14 cellular contexts compared by ENCODE assay signal in the genomic region with DNA sequence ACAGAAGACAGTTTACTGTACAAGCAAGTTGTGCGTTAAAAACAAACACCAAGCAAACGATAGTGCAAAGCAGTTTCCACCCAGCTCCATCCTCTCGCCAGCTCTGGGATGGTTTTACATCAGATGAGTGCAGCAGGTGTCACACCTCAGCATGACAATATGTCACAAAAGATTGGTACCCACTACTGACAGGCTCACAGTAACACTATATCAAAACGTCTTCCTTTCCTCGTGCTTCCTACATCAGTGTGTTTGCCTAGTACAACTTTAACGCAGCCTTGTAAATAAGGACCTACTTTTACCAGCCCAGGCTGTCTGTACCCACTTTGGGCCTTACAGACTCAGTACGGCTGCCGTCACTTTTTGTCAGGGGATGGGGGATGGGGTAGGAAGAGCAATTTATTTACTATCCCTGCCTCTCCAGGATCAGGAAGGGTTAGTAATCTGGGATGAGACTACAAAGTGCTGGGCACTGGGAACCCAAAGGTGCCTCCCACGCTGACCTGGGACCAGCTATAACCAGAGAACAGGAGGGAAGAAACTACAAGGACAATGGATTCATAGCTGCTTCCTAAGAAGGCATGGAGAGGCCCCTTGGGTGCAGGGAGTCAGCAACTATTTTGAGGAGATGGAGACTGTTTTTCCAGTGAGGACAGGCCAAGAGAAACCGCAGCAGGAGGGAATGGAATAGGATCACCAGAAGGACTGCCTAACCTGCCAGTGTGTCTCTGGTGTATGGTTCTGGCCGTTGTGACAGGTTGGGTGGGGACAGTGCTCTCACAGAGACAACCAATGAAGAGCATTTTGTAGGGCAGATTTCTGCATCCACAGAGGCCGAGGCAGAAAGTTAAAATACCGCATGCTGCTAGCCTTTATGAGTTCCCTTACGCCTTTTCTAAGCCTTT. TPM values are rescaled to one million over a fixed set of nuclear protein-coding genes. Genes with fewer than 3 reads are reported as not detected.
DNase-seq lines count a peak whose midpoint lies in the region; ATAC-seq, FAIRE-seq and TF ChIP-seq lines count a peak whose summit lies in the region.
"Had no signal": no experiment of that assay in that cellular context is flagged by ENCODE, and none has a peak within 500 bp of the region (broad histone marks: within the 10 kb centered on the region; RNA-seq: fewer than 3 reads in every experiment).

No MANE protein-coding gene starts in this region.

- no peak overlapping the region for H3K9ac ChIP-seq in K562 (ENCODE audit: insufficient read depth in 1 of 2, low read depth in 2 of 2, low read length in 2 of 2)

- BruUV-seq in K562 (replicated peaks; lab: Mats Ljungman, UMichigan): no TSS peak

- H3K9me1 ChIP-seq in K562 (ENCODE audit: control insufficient read depth, insufficient read depth, low read length): no peaks in the 10 kb centered on the region

- POLR2A ChIA-PET in K562 (lab: Yijun Ruan, JAX): interaction anchor here (0.9 to 1.1 kb wide), 2 partner anchors 15 to 20 kb away, joined by 3 read pairs; no protein-coding TSS in a partner anchor

- TF ChIP-seq CTCF in K562 (IDR thresholded peaks at IDR 0.05 in 2 of 3, conservative IDR thresholded peaks at IDR 0.05 in 1 of 3; ENCODE audit: insufficient read depth in 2 of 3, low read depth in 1 of 3, low read length in 3 of 3): no peak

- peak; percentile 42 for FAIRE-seq in K562 (lab: Jason Lieb, UNC)

- WGBS in K562 (ENCODE audit: insufficient coverage, low coverage, missing lambda C conversion rate): 2% methylated on average over 14 of the region's 14 CpGs

- H3K27me3 ChIP-seq in K562 (ENCODE audit: control insufficient read depth in 2 of 2, insufficient read depth in 2 of 2, low read length in 2 of 2): peaks cover 43 to 90% of the 10 kb centered on the region in 2 experiments; a peak in 4 of 5 replicates
- H3K27me3 ChIP-seq: vagina had no signal

- intact Hi-C loops in K562 (cut with micrococcal nuclease): loop anchor here (2.0 kb wide), 1 partner anchor 51 kb away; no protein-coding TSS in a partner anchor

- H3K27ac Mint-ChIP-seq in T-helper 17 cell: peak overlapping the region; percentile 90
- H3K27ac Mint-ChIP-seq in stimulated activated memory B cell treated with anti-CD40 and anti-IgM and Interleukin-4, amounts not matched to agents 10 μg/mL and 1 μg/mL and 100 μg/mL, for 72 hours: peak overlapping the region; percentile 75

- H3K9me3 Mint-ChIP-seq in stimulated activated memory B cell treated with anti-CD40 and anti-IgM and Interleukin-4, amounts not matched to agents 10 μg/mL and 1 μg/mL and 100 μg/mL, for 72 hours: no peaks in the 10 kb centered on the region
- H3K9me3 Mint-ChIP-seq: neural crest cell had no signal

- H3K4me3 Mint-ChIP-seq in T-helper 17 cell: peak overlapping the region; percentile 73
- H3K4me3 Mint-ChIP-seq in stimulated activated memory B cell treated with anti-CD40 and anti-IgM and Interleukin-4, amounts not matched to agents 10 μg/mL and 1 μg/mL and 100 μg/mL, for 72 hours: peak overlapping the region; percentile 3
- H3K4me3 Mint-ChIP-seq: neural crest cell had no signal

- peaks cover 35% of the 10 kb centered on the region for H3K4me1 Mint-ChIP-seq in T-helper 17 cell
- peaks cover 63% of the 10 kb centered on the region for H3K4me1 Mint-ChIP-seq in stimulated activated memory B cell treated with anti-CD40 and anti-IgM and Interleukin-4, amounts not matched to agents 10 μg/mL and 1 μg/mL and 100 μg/mL, for 72 hours
- H3K4me1 Mint-ChIP-seq: neural crest cell had no signal

- ATAC-seq in T-helper 17 cell (peak; percentile 12), K562 (no peak), GM18505 (IDR thresholded peaks at IDR 0.05; ENCODE audit: unreplicated experiment) (no peak), GM18858 (IDR thresholded peaks at IDR 0.05; ENCODE audit: unreplicated experiment) (no peak)
- ATAC-seq in stimulated activated memory B cell treated with anti-CD40 and anti-IgM and Interleukin-4, amounts not matched to agents 10 μg/mL and 1 μg/mL and 100 μg/mL, for 72 hours: peak; percentile 31
- ATAC-seq: left colon had no signal

- no peaks in the 10 kb centered on the region for H3K27me3 Mint-ChIP-seq in T-helper 17 cell
- H3K27me3 Mint-ChIP-seq in stimulated activated memory B cell treated with anti-CD40 and anti-IgM and Interleukin-4, amounts not matched to agents 10 μg/mL and 1 μg/mL and 100 μg/mL, for 72 hours: no peaks in the 10 kb centered on the region

- peaks cover 0 to 16% of the 10 kb centered on the region in 2 experiments; a peak in 1 of 5 replicates for H3K4me1 ChIP-seq in K562 (replicated peaks in 1 of 2; ENCODE audit: control insufficient read depth in 2 of 2, insufficient read depth in 2 of 2, low read length in 2 of 2)
- H3K4me1 ChIP-seq: vagina had no signal

- CTCF ChIA-PET in K562 (lab: Yijun Ruan, JAX; ENCODE audit: low intra/inter-chr PET ratio): no interaction called here

- H3K36me3 Mint-ChIP-seq in T-helper 17 cell (ENCODE audit: low read depth): peaks cover 3% of the 10 kb centered on the region
- H3K36me3 Mint-ChIP-seq in stimulated activated memory B cell treated with anti-CD40 and anti-IgM and Interleukin-4, amounts not matched to agents 10 μg/mL and 1 μg/mL and 100 μg/mL, for 72 hours: peaks cover 28% of the 10 kb centered on the region

- TF ChIP-seq POLR2A in K562 (conservative IDR thresholded peaks at IDR 0.05) (no peak), GM18505 (IDR thresholded peaks at IDR 0.05; ENCODE audit: borderline replicate concordance, extremely low read depth, insufficient read depth, insufficient read length) (no peak)

- TF ChIP-seq RAD21 in K562 (CRISPR knock-in tag; conservative IDR thresholded peaks at IDR 0.05 in 1 of 2, IDR thresholded peaks at IDR 0.05 in 1 of 2): no peak

- in situ Hi-C loops in K562 (cut with MboI): no loop called here

- no peak overlapping the region for H3K4me3 ChIP-seq in K562
- H3K4me3 ChIP-seq: vagina had no signal

- no peaks in the 10 kb centered on the region for H3K79me2 ChIP-seq in K562 (ENCODE audit: control insufficient read depth, insufficient read depth, low read length)

- H3K9me3 ChIP-seq in T-helper 17 cell (ENCODE audit: control insufficient read depth, low read length, poor library complexity, severe bottlenecking): no peaks in the 10 kb centered on the region
- no peaks in the 10 kb centered on the region for H3K9me3 ChIP-seq in K562 (replicated peaks; ENCODE audit: control insufficient read depth, insufficient read depth, low read depth, low read length)
- H3K9me3 ChIP-seq: vagina had no signal

- H2AFZ ChIP-seq in K562 (ENCODE audit: low read depth, low read length): no peak overlapping the region

- DNase-seq in activated CD8-positive, alpha-beta memory T cell treated with anti-CD3 and anti-CD28 coated beads for 24 hours: peak; percentile 66
- DNase-seq in activated CD8-positive, alpha-beta memory T cell treated with anti-CD3 and anti-CD28 coated beads, Interleukin-2, amount 50 U/mL, for 4 hours: no peak
- DNase-seq in T-helper 17 cell (peak in 1 of 3 donors; percentile 2), K562 (ENCODE audit: extremely low read depth in 1 of 4, low spot score in 3 of 4) (no peak), hypothalamus (lab: John Stamatoyannopoulos, UW) (no peak)
- DNase-seq: effector CD8-positive, alpha-beta T cell; left colon; NCI-H524 treated with DMSO at 0.1 percent for 48 hours had no signal

- peaks cover 24% of the 10 kb centered on the region; the same call in 1 of the 2 replicates for H4K20me1 ChIP-seq in K562 (replicated peaks; ENCODE audit: control insufficient read depth, insufficient read depth, low read length)

- H3K36me3 ChIP-seq in K562 (ENCODE audit: control insufficient read depth, insufficient read depth, low read length): no peaks in the 10 kb centered on the region
- H3K36me3 ChIP-seq: vagina had no signal

- no peak overlapping the region for H3K27ac ChIP-seq in K562 (ENCODE audit: extremely low read depth, low read depth, low read length)
- H3K27ac ChIP-seq: vagina had no signal

- no peak for TF ChIP-seq EP300 in K562 (IDR thresholded peaks at IDR 0.05; ENCODE audit: low read length)

- H3K4me2 ChIP-seq in K562 (ENCODE audit: insufficient read depth, low read length): no peak overlapping the region

TF ChIP-seq in K562, 482 proteins besides CTCF, POLR2A, EP300 and RAD21:
- TF ChIP-seq TOE1 (IDR thresholded peaks at IDR 0.05; ENCODE audit: borderline replicate concordance): no peak
- TF ChIP-seq TOE1 (CRISPR knock-in tag; IDR thresholded peaks at IDR 0.05; ENCODE audit: borderline replicate concordance, low read depth): no peak

RNA-seq across cellular contexts. Expression of a gene that starts 30.2 kb away (rescaled TPM):
- 100 to 1,000 TPM; 186 to 243 TPM for total RNA-seq in T-helper 17 cell
- total RNA-seq in K562 (2011; cell fraction: chromatin; rRNA removed; ENCODE audit: low replicate concordance): 0.21 TPM in 1 of 2 replicates, not detected in the other
- 0.13 TPM in 1 of 2 replicates, not detected in the other for total RNA-seq in K562 (2011; cell fraction: nucleolus; rRNA removed)
- not detected in 2 replicates for total RNA-seq in K562 (2011; cell fraction: nucleoplasm; rRNA removed)
- 0.09 and 0.16 TPM in 2 replicates for total RNA-seq in K562 (2014; rRNA removed)
- 0.03 and 0.04 TPM in 2 replicates for total RNA-seq in K562 (2014; rRNA removed; fragmentation: Illumina TruSeq; extraction: Trizol)
- 0.11 and 0.22 TPM in 2 replicates for total RNA-seq in K562 (2015; rRNA removed; fragmentation: Illumina TruSeq; extraction: Trizol)
- total RNA-seq in K562 (2021): 0.64 and 1.1 TPM in 2 replicates
- 0.03 TPM in 2 replicates for polyA plus RNA-seq in K562 (2011; rRNA removed)
- polyA plus RNA-seq in K562 (2011; cell fraction: cytosol; rRNA removed): 0.03 TPM in 1 of 2 replicates, not detected in the other
- polyA plus RNA-seq in K562 (2011; cell fraction: nucleus; rRNA removed): 0.18 TPM in 1 of 2 replicates, not detected in the other
- polyA plus RNA-seq in K562 (2012): 0.36 and 0.46 TPM in 2 replicates
- 0.19 and 0.39 TPM in 2 replicates for polyA plus RNA-seq in K562 (2014; fragmentation: Illumina TruSeq; extraction: Trizol)
- polyA plus RNA-seq in K562 (2014; fragmentation: Nextera tagmentation; extraction: Ambion mirVana): under 1 TPM; 0.01 to 0.04 TPM
- 0.29 and 0.62 TPM in 2 replicates for polyA plus RNA-seq in K562 (2014; rRNA removed)
- polyA minus RNA-seq in K562 (2011; rRNA and poly(A)+ RNA removed): not detected in 2 replicates
- polyA minus RNA-seq in K562 (2011; cell fraction: cytosol; rRNA and poly(A)+ RNA removed): not detected in 2 replicates
- polyA minus RNA-seq in K562 (2011; cell fraction: nucleus; rRNA and poly(A)+ RNA removed): not detected in 2 replicates
- polyA plus RNA-seq: AG04450 had no signal

Comparison
In these comparisons a context has a peak if more than half of its experiments do, and no peak if none do; other contexts are left out.
1. ATAC-seq: peak in T-helper 17 cell (single experiment) and stimulated activated memory B cell treated with anti-CD40 and anti-IgM and Interleukin-4, amounts not matched to agents 10 μg/mL and 1 μg/mL and 100 μg/mL, for 72 hours (single experiment); none in K562 (single experiment), GM18505 (single experiment) and GM18858 (single experiment).
2. RNA of a gene that starts 30.2 kb away (total RNA-seq): 186 to 243 TPM in T-helper 17 cell; 0.03 to 1.1 TPM in K562; every median in the first group is over 10 times any median in the second.